17 cellular contexts compared by ENCODE assay signal in the genomic region with DNA sequence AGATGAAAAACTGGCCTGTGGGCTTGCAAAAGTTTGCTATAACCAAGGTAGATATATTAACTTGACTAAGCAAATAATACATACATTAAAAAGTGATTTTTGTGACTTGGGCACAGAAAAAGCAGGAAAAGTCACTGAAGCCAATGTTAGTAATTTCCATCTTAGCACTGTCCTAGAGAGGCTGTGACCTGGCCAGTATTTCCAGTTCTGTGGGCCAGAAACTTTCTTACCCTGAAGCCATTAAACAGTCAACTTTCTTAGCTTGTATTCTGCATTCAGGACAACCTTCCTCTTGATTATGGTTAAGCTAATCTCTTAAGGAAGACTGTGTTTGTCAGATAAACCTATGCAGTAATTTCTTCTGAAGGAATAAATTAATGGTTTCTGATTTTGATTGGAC.
"Had no signal": no experiment of that assay in that cellular context is flagged by ENCODE, and none has a peak within 500 bp of the region (broad histone marks: within the 10 kb centered on the region; RNA-seq: fewer than 3 reads in every experiment).

No MANE protein-coding gene starts in this region.

- H3K27ac ChIP-seq: HL-60, RWPE1 had no signal

- DNase-seq: KBM-7, MG63, NCI-H1092, NCI-H1105 treated with DMSO at 0.1 percent for 48 hours, NCI-H1417 treated with DMSO at 0.1 percent for 48 hours, NCI-H1694 treated with DMSO at 0.1 percent for 48 hours, NCI-H1930, NCI-H2081, NCI-H446 treated with DMSO at 0.1 percent for 48 hours, NCI-H524 treated with DMSO at 0.1 percent for 48 hours, NCI-H774, PC-3, SHP77, SK-N-SH, SW 1271 had no signal

- H3K4me3 ChIP-seq: MG63 had no signal
